ENCODE assay signal across 24 cellular contexts in genomic region chr10:60570941-60571340, GRCh38.
A peak's percentile ranks its signal among the peaks of the same experiment; 100 is the strongest.
DNase-seq lines count a peak whose midpoint lies in the region; ATAC-seq, FAIRE-seq and TF ChIP-seq lines count a peak whose summit lies in the region.
"Had no signal": no experiment of that assay in that cellular context is flagged by ENCODE, and none has a peak within 500 bp of the region (broad histone marks: within the 10 kb centered on the region; RNA-seq: fewer than 3 reads in every experiment).

No MANE protein-coding gene starts in this region.

- H3K9me3 ChIP-seq in heart left ventricle = peaks cover 0 to 14% (median 0%) of the 10 kb centered on the region in 12 donors
- H3K9me3 ChIP-seq: Caco-2 had no signal

- H3K27ac Mint-ChIP-seq in activated T-helper 1 cell treated with anti-CD3 and anti-CD28 coated beads, Interleukin-12 subunit alpha, Interleukin-12 subunit beta, Interleukin-2, Interleukin-4 antibody, amounts not matched to agents 30 ng/mL and 10 ng/mL and 1 ng/mL, durations not matched to agents 14 hours and 24 hours and 36 hours = no peak overlapping the region
- H3K27ac Mint-ChIP-seq in stimulated activated naive CD8-positive, alpha-beta T cell treated with anti-CD3 and anti-CD28 coated beads, Interleukin-15, amount 100 ng/mL, for 72 hours = no peak overlapping the region
- H3K27ac Mint-ChIP-seq: B cell, HFFc6 had no signal

- H3K4me3 Mint-ChIP-seq in activated T-helper 1 cell treated with anti-CD3 and anti-CD28 coated beads, Interleukin-12 subunit alpha, Interleukin-12 subunit beta, Interleukin-2, Interleukin-4 antibody, amounts not matched to agents 30 ng/mL and 10 ng/mL and 1 ng/mL, durations not matched to agents 14 hours and 24 hours and 36 hours = peak overlapping the region; percentile 74
- H3K4me3 Mint-ChIP-seq in stimulated activated naive CD8-positive, alpha-beta T cell treated with anti-CD3 and anti-CD28 coated beads, Interleukin-15, amount 100 ng/mL, for 72 hours = peak overlapping the region; percentile 56 to 84
- H3K4me3 Mint-ChIP-seq: B cell, HFFc6 had no signal

- H3K27me3 ChIP-seq in heart left ventricle = no peaks in the 10 kb centered on the region
- H3K27me3 ChIP-seq: esophagus squamous epithelium, MG63 had no signal

- H3K27ac ChIP-seq in heart left ventricle = no peak overlapping the region
- H3K27ac ChIP-seq: esophagus squamous epithelium, HL-60, parathyroid adenoma, skin epidermis had no signal

- no peak for TF ChIP-seq CTCF in heart left ventricle (IDR thresholded peaks at IDR 0.05)

- no peak for TF ChIP-seq POLR2A in heart left ventricle (IDR thresholded peaks at IDR 0.05)

- peak overlapping the region in 7 of 12 donors; percentile 37 to 62 (median 54) for H3K4me3 ChIP-seq in heart left ventricle
- H3K4me3 ChIP-seq: esophagus squamous epithelium, MG63, skin epidermis had no signal

- no peak for DNase-seq in heart left ventricle
- DNase-seq in Right ventricle myocardium inferior (ENCODE audit: missing footprints) = no peak
- DNase-seq in activated T-helper 1 cell treated with anti-CD3 and anti-CD28 coated beads, Interleukin-12 subunit alpha, Interleukin-12 subunit beta, Interleukin-2, Interleukin-4 antibody, amounts not matched to agents 30 ng/mL and 10 ng/mL and 1 ng/mL, durations not matched to agents 14 hours and 24 hours and 36 hours (ENCODE audit: low spot score) = no peak
- DNase-seq in globus pallidus (ENCODE audit: low spot score) = peak; percentile 61
- no peak for DNase-seq in stimulated activated naive CD8-positive, alpha-beta T cell treated with anti-CD3 and anti-CD28 coated beads, Interleukin-15, amount 100 ng/mL, for 72 hours
- DNase-seq in frontal cortex (ENCODE audit: low spot score in 2 of 2) = no peak
- no peak for DNase-seq in NCI-H187 treated with DMSO at 0.1 percent for 48 hours (lab: John Stamatoyannopoulos, UW)
- DNase-seq: activated effector memory CD4-positive, alpha-beta T cell treated with Interleukin-2 at 50 U/mL for 16 hours; Caco-2; effector CD8-positive, alpha-beta T cell; EL; esophagus squamous epithelium; HFFc6; IMR-90; mammary epithelial cell; MG63; NCI-H1436 treated with DMSO at 0.1 percent for 48 hours; NCI-H446; Right ventricle myocardium superior had no signal

- H3K4me1 Mint-ChIP-seq in activated T-helper 1 cell treated with anti-CD3 and anti-CD28 coated beads, Interleukin-12 subunit alpha, Interleukin-12 subunit beta, Interleukin-2, Interleukin-4 antibody, amounts not matched to agents 30 ng/mL and 10 ng/mL and 1 ng/mL, durations not matched to agents 14 hours and 24 hours and 36 hours (ENCODE audit: low read depth) = peaks cover 70% of the 10 kb centered on the region
- H3K4me1 Mint-ChIP-seq in stimulated activated naive CD8-positive, alpha-beta T cell treated with anti-CD3 and anti-CD28 coated beads, Interleukin-15, amount 100 ng/mL, for 72 hours = peaks cover 51% of the 10 kb centered on the region

- peaks cover 0 to 22% (median 0%) of the 10 kb centered on the region in 12 donors for H3K4me1 ChIP-seq in heart left ventricle

- no peaks in the 10 kb centered on the region for H3K27me3 Mint-ChIP-seq in activated T-helper 1 cell treated with anti-CD3 and anti-CD28 coated beads, Interleukin-12 subunit alpha, Interleukin-12 subunit beta, Interleukin-2, Interleukin-4 antibody, amounts not matched to agents 30 ng/mL and 10 ng/mL and 1 ng/mL, durations not matched to agents 14 hours and 24 hours and 36 hours (ENCODE audit: insufficient read depth)
- H3K27me3 Mint-ChIP-seq in stimulated activated naive CD8-positive, alpha-beta T cell treated with anti-CD3 and anti-CD28 coated beads, Interleukin-15, amount 100 ng/mL, for 72 hours = peaks cover 8% of the 10 kb centered on the region

- no peaks in the 10 kb centered on the region for H3K36me3 ChIP-seq in heart left ventricle
- H3K36me3 ChIP-seq: esophagus squamous epithelium, MG63 had no signal

- ATAC-seq in heart left ventricle = no peak
- no peak for ATAC-seq in Right ventricle myocardium inferior
- ATAC-seq in stimulated activated naive CD8-positive, alpha-beta T cell treated with anti-CD3 and anti-CD28 coated beads, Interleukin-15, amount 100 ng/mL, for 72 hours = no peak
- ATAC-seq in GM21825 (IDR thresholded peaks at IDR 0.05; ENCODE audit: unreplicated experiment) = no peak

- 43 to 59% (median 50%) methylated on average over 3 of the region's 3 CpGs for WGBS in heart left ventricle, 4 donors

- H3K36me3 Mint-ChIP-seq in activated T-helper 1 cell treated with anti-CD3 and anti-CD28 coated beads, Interleukin-12 subunit alpha, Interleukin-12 subunit beta, Interleukin-2, Interleukin-4 antibody, amounts not matched to agents 30 ng/mL and 10 ng/mL and 1 ng/mL, durations not matched to agents 14 hours and 24 hours and 36 hours (ENCODE audit: low read depth) = peaks cover 28% of the 10 kb centered on the region

- intact Hi-C loops in heart left ventricle (cut with DNase I) (no loop called here), Right ventricle myocardium inferior (cut with DNase I) (no loop called here)
- intact Hi-C loops in activated T-helper 1 cell treated with anti-CD3 and anti-CD28 coated beads, Interleukin-12 subunit alpha, Interleukin-12 subunit beta, Interleukin-2, Interleukin-4 antibody, amounts not matched to agents 30 ng/mL and 10 ng/mL and 1 ng/mL, durations not matched to agents 14 hours and 24 hours and 36 hours (cut with micrococcal nuclease) = loop anchor here (5.0 to 10.0 kb wide), 2 partner anchors 336 to 664 kb away; partner anchors contain the start of gene CCDC6

- peaks cover 18% of the 10 kb centered on the region for H3K9me3 Mint-ChIP-seq in activated T-helper 1 cell treated with anti-CD3 and anti-CD28 coated beads, Interleukin-12 subunit alpha, Interleukin-12 subunit beta, Interleukin-2, Interleukin-4 antibody, amounts not matched to agents 30 ng/mL and 10 ng/mL and 1 ng/mL, durations not matched to agents 14 hours and 24 hours and 36 hours
- H3K9me3 Mint-ChIP-seq in stimulated activated naive CD8-positive, alpha-beta T cell treated with anti-CD3 and anti-CD28 coated beads, Interleukin-15, amount 100 ng/mL, for 72 hours = peaks cover 18% of the 10 kb centered on the region in 2 donors
- H3K9me3 Mint-ChIP-seq: HFFc6 had no signal

- FAIRE-seq in frontal cortex (lab: Jason Lieb, UNC) = no peak
